ENCODE assay signal across 3 cellular contexts in the genomic region with DNA sequence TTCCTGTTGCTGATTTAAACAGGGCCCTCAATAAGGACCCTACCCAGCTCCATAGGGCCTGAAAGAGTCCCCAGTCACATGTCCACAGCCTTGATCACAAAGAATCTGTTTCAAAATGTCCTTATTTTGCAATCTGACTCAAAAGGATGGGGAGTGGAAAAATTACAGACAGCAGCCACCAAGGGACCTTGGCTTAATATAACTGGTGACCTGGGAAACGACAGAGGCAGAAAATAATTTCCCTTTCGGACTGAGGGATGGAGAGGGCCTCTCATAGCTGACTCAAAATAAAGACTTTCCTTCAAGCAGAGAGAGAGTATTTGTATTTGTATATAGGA.
TF ChIP-seq lines count a peak whose summit lies in the region.

No MANE protein-coding gene starts in this region.

TF ChIP-seq in SK-N-SH, 30 proteins besides CTCF, POLR2A, EP300 and RAD21 (continued from another document):
- TF ChIP-seq, protein P1, sequence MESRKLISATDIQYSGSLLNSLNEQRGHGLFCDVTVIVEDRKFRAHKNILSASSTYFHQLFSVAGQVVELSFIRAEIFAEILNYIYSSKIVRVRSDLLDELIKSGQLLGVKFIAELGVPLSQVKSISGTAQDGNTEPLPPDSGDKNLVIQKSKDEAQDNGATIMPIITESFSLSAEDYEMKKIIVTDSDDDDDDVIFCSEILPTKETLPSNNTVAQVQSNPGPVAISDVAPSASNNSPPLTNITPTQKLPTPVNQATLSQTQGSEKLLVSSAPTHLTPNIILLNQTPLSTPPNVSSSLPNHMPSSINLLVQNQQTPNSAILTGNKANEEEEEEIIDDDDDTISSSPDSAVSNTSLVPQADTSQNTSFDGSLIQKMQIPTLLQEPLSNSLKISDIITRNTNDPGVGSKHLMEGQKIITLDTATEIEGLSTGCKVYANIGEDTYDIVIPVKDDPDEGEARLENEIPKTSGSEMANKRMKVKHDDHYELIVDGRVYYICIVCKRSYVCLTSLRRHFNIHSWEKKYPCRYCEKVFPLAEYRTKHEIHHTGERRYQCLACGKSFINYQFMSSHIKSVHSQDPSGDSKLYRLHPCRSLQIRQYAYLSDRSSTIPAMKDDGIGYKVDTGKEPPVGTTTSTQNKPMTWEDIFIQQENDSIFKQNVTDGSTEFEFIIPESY (IDR thresholded peaks at IDR 0.05; ENCODE audit: borderline replicate concordance, low read depth): no peak
- TF ChIP-seq RCOR1 (IDR thresholded peaks at IDR 0.05; ENCODE audit: low read length) (no peak), FOXM1 (IDR thresholded peaks at IDR 0.05; ENCODE audit: low read depth) (no peak), TCF12 (IDR thresholded peaks at IDR 0.05) (no peak), GATA2 (CRISPR knock-in tag; IDR thresholded peaks at IDR 0.05) (no peak)
TF ChIP-seq in SK-N-SH: peak in this region for 0.

TF ChIP-seq in SK-N-SH treated with all-trans-retinoic acid at 6 μM for 48 hours, 23 proteins besides CTCF, POLR2A, EP300 and RAD21 (continued from another document):
- TF ChIP-seq, protein P2, sequence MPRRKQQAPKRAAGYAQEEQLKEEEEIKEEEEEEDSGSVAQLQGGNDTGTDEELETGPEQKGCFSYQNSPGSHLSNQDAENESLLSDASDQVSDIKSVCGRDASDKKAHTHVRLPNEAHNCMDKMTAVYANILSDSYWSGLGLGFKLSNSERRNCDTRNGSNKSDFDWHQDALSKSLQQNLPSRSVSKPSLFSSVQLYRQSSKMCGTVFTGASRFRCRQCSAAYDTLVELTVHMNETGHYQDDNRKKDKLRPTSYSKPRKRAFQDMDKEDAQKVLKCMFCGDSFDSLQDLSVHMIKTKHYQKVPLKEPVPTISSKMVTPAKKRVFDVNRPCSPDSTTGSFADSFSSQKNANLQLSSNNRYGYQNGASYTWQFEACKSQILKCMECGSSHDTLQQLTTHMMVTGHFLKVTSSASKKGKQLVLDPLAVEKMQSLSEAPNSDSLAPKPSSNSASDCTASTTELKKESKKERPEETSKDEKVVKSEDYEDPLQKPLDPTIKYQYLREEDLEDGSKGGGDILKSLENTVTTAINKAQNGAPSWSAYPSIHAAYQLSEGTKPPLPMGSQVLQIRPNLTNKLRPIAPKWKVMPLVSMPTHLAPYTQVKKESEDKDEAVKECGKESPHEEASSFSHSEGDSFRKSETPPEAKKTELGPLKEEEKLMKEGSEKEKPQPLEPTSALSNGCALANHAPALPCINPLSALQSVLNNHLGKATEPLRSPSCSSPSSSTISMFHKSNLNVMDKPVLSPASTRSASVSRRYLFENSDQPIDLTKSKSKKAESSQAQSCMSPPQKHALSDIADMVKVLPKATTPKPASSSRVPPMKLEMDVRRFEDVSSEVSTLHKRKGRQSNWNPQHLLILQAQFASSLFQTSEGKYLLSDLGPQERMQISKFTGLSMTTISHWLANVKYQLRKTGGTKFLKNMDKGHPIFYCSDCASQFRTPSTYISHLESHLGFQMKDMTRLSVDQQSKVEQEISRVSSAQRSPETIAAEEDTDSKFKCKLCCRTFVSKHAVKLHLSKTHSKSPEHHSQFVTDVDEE (CRISPR knock-in tag; IDR thresholded peaks at IDR 0.05): no peak
- no peak for TF ChIP-seq BACH2 (CRISPR knock-in tag; IDR thresholded peaks at IDR 0.05; ENCODE audit: borderline replicate concordance)
- no peak for TF ChIP-seq ZNF70 (CRISPR knock-in tag; IDR thresholded peaks at IDR 0.05)
- TF ChIP-seq CSDC2 (CRISPR knock-in tag; IDR thresholded peaks at IDR 0.05): no peak
- TF ChIP-seq ISL1 (CRISPR knock-in tag; IDR thresholded peaks at IDR 0.05): no peak
- TF ChIP-seq SNAI2 (CRISPR knock-in tag; IDR thresholded peaks at IDR 0.05): no peak
- TF ChIP-seq, protein P3, sequence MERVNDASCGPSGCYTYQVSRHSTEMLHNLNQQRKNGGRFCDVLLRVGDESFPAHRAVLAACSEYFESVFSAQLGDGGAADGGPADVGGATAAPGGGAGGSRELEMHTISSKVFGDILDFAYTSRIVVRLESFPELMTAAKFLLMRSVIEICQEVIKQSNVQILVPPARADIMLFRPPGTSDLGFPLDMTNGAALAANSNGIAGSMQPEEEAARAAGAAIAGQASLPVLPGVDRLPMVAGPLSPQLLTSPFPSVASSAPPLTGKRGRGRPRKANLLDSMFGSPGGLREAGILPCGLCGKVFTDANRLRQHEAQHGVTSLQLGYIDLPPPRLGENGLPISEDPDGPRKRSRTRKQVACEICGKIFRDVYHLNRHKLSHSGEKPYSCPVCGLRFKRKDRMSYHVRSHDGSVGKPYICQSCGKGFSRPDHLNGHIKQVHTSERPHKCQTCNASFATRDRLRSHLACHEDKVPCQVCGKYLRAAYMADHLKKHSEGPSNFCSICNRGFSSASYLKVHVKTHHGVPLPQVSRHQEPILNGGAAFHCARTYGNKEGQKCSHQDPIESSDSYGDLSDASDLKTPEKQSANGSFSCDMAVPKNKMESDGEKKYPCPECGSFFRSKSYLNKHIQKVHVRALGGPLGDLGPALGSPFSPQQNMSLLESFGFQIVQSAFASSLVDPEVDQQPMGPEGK (CRISPR knock-in tag; IDR thresholded peaks at IDR 0.05; ENCODE audit: borderline replicate concordance): no peak
- TF ChIP-seq, protein P4, sequence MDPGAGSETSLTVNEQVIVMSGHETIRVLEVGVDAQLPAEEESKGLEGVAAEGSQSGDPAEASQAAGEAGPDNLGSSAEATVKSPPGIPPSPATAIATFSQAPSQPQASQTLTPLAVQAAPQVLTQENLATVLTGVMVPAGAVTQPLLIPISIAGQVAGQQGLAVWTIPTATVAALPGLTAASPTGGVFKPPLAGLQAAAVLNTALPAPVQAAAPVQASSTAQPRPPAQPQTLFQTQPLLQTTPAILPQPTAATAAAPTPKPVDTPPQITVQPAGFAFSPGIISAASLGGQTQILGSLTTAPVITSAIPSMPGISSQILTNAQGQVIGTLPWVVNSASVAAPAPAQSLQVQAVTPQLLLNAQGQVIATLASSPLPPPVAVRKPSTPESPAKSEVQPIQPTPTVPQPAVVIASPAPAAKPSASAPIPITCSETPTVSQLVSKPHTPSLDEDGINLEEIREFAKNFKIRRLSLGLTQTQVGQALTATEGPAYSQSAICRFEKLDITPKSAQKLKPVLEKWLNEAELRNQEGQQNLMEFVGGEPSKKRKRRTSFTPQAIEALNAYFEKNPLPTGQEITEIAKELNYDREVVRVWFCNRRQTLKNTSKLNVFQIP (CRISPR knock-in tag; IDR thresholded peaks at IDR 0.05; ENCODE audit: borderline replicate concordance, low read depth): no peak
- no peak for TF ChIP-seq TCF4 (CRISPR knock-in tag; IDR thresholded peaks at IDR 0.05; ENCODE audit: borderline replicate concordance)
- TF ChIP-seq ESRRG (CRISPR knock-in tag; IDR thresholded peaks at IDR 0.05): no peak
- TF ChIP-seq ZNF8 (CRISPR knock-in tag; IDR thresholded peaks at IDR 0.05): no peak
TF ChIP-seq in SK-N-SH treated with all-trans-retinoic acid at 6 μM for 48 hours: peak in this region for 0.

TF ChIP-seq in endothelial cell of umbilical vein, 7 proteins besides CTCF, POLR2A, EP300 and RAD21:
- TF ChIP-seq MYC (IDR thresholded peaks at IDR 0.05; ENCODE audit: low read depth, low read length) (no peak), JUN (IDR thresholded peaks at IDR 0.05; ENCODE audit: borderline replicate concordance, insufficient read depth, insufficient read length, low read depth) (no peak), FOS (IDR thresholded peaks at IDR 0.05; ENCODE audit: borderline replicate concordance, insufficient read depth, low read length) (no peak), EZH2 (IDR thresholded peaks at IDR 0.05; ENCODE audit: borderline replicate concordance, low read depth, low read length, severe bottlenecking) (no peak)
- TF ChIP-seq, protein P5, sequence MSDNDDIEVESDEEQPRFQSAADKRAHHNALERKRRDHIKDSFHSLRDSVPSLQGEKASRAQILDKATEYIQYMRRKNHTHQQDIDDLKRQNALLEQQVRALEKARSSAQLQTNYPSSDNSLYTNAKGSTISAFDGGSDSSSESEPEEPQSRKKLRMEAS (IDR thresholded peaks at IDR 0.05; ENCODE audit: insufficient read depth, insufficient read length): no peak
